15 cellular contexts compared by ENCODE assay signal in genomic region chr10:130711072-130711471, GRCh38.
A peak's percentile ranks its signal among the peaks of the same experiment; 100 is the strongest.
DNase-seq lines count a peak whose midpoint lies in the region; ATAC-seq, FAIRE-seq and TF ChIP-seq lines count a peak whose summit lies in the region.
"Had no signal": no experiment of that assay in that cellular context is flagged by ENCODE, and none has a peak within 500 bp of the region (broad histone marks: within the 10 kb centered on the region; RNA-seq: fewer than 3 reads in every experiment).

No MANE protein-coding gene starts in this region.

- no peak for TF ChIP-seq POLR2A in A549 (IDR thresholded peaks at IDR 0.05; ENCODE audit: low read length)

- H3K9me3 ChIP-seq in A549 (no peaks in the 10 kb centered on the region), neuronal stem cell (replicated peaks in 1 of 2; ENCODE audit: control insufficient read depth in 2 of 2, insufficient read depth in 1 of 2, low read depth in 1 of 2, low read length in 2 of 2) (no peaks in the 10 kb centered on the region)
- H3K9me3 ChIP-seq: BE2C had no signal

- H2BK120ac ChIP-seq in neuronal stem cell (ENCODE audit: low read depth, low read length) = no peak overlapping the region

- no peak overlapping the region for H3K9ac ChIP-seq in neuronal stem cell (ENCODE audit: low read depth, low read length, poor library complexity)

- H3K27me3 ChIP-seq in H7 (ENCODE audit: control insufficient read depth, insufficient read depth, low read length) (no peaks in the 10 kb centered on the region), neuronal stem cell (ENCODE audit: control insufficient read depth in 3 of 3, insufficient read depth in 3 of 3, low read depth in 1 of 3, low read length in 3 of 3) (no peaks in the 10 kb centered on the region)
- H3K27me3 ChIP-seq: BE2C had no signal

- no peak for TF ChIP-seq RAD21 in A549 (conservative IDR thresholded peaks at IDR 0.05 in 1 of 2, IDR thresholded peaks at IDR 0.05 in 1 of 2)

- no peak overlapping the region for H3K4ac ChIP-seq in neuronal stem cell (ENCODE audit: low read length)

- TF ChIP-seq CTCF in A549 (IDR thresholded peaks at IDR 0.05) = no peak

- H3K23ac ChIP-seq in neuronal stem cell (ENCODE audit: low read depth, low read length, poor library complexity) = no peak overlapping the region

- no peak overlapping the region for H2BK5ac ChIP-seq in neuronal stem cell (ENCODE audit: low read length)

- FAIRE-seq in A549 (lab: Jason Lieb, UNC) = no peak
- FAIRE-seq: A204.1, GM12892 had no signal

- no peak overlapping the region for H2BK15ac ChIP-seq in neuronal stem cell (ENCODE audit: low read length)

- POLR2A ChIA-PET in A549 (lab: Yijun Ruan, JAX) = no interaction called here
- POLR2A ChIA-PET in HEK293T (lab: Yijun Ruan, JAX) = no interaction called here

- no peak overlapping the region for H4K8ac ChIP-seq in neuronal stem cell (ENCODE audit: low read depth, low read length)

- H3K4me3 ChIP-seq in A549 (no peak overlapping the region), H7 (ENCODE audit: insufficient read depth, low read depth, low read length) (no peak overlapping the region), neuronal stem cell (ENCODE audit: low read length in 2 of 2) (no peak overlapping the region)

- ATAC-seq in A549 = peak; percentile 52 to 57; a peak in 4 of 6 replicates
- ATAC-seq in GM21447 (IDR thresholded peaks at IDR 0.05; ENCODE audit: unreplicated experiment) = no peak

- H4K91ac ChIP-seq in neuronal stem cell (ENCODE audit: low read depth, low read length, poor library complexity) = no peak overlapping the region

- CTCF ChIA-PET in A549 (lab: Yijun Ruan, JAX) = no interaction called here
- CTCF ChIA-PET in HEK293T (lab: Yijun Ruan, JAX) = no interaction called here

- no peaks in the 10 kb centered on the region for H3K36me3 ChIP-seq in H7 (replicated peaks; ENCODE audit: control insufficient read depth, insufficient read depth, low read length)
- H3K36me3 ChIP-seq in neuronal stem cell (replicated peaks in 1 of 2; ENCODE audit: control insufficient read depth in 2 of 2, insufficient read depth in 2 of 2, low read length in 2 of 2) = no peaks in the 10 kb centered on the region
- H3K36me3 ChIP-seq: BE2C had no signal

- 16% methylated on average over 10 of the region's 14 CpGs for WGBS in A549 (ENCODE audit: missing lambda C conversion rate)
- no CpG with 5 or more reads among the region's 14 CpGs for WGBS in neuronal stem cell (ENCODE audit: extremely low coverage in 2 of 2, insufficient read length in 2 of 2, insufficient replicate concordance in 1 of 2), 2 donors

- no peak overlapping the region for H2AFZ ChIP-seq in neuronal stem cell (ENCODE audit: low read length)

- H3K14ac ChIP-seq in neuronal stem cell (ENCODE audit: low read length) = no peak overlapping the region

- H3K79me1 ChIP-seq in neuronal stem cell (ENCODE audit: low read depth, low read length) = no peaks in the 10 kb centered on the region

- no peak overlapping the region for H2BK12ac ChIP-seq in neuronal stem cell (ENCODE audit: low read length)

- DNase-seq in A549 (ENCODE audit: low read depth in 1 of 2, low spot score in 1 of 2) (peak in 1 of 2 experiments; percentile 6), H7 (peak; percentile 64), SW480 (ENCODE audit: low spot score) (peak; percentile 28), neuronal stem cell (ENCODE audit: low spot score) (no peak), retina (no peak), HEK293T (ENCODE audit: extremely low spot score) (no peak)
- DNase-seq: BE2C; CD4-positive, alpha-beta memory T cell; DMS79; GDM1; IMR-90 had no signal

- peak overlapping the region; percentile 44 for H3K18ac ChIP-seq in neuronal stem cell (ENCODE audit: low read length)

- H2AK5ac ChIP-seq in neuronal stem cell (ENCODE audit: low read depth, low read length) = no peak overlapping the region

- H3K4me1 ChIP-seq in A549 = no peaks in the 10 kb centered on the region
- H3K4me1 ChIP-seq in neuronal stem cell (ENCODE audit: control insufficient read depth in 2 of 2, insufficient read depth in 1 of 2, low read depth in 1 of 2, low read length in 2 of 2) = peaks cover 0 to 7% of the 10 kb centered on the region in 2 donors
- H3K4me1 ChIP-seq: BE2C had no signal

- H3K4me2 ChIP-seq in A549 (no peak overlapping the region), neuronal stem cell (ENCODE audit: insufficient read depth, low read length, poor library complexity, severe bottlenecking) (no peak overlapping the region)

- TF ChIP-seq EP300 in A549 (IDR thresholded peaks at IDR 0.05) = no peak

- H3K27ac ChIP-seq in A549 (no peak overlapping the region), neuronal stem cell (replicated peaks; ENCODE audit: low read length) (no peak overlapping the region)
- H3K27ac ChIP-seq: C4-2B had no signal

TF ChIP-seq in A549, 52 proteins besides CTCF, POLR2A, EP300 and RAD21:
- TF ChIP-seq HES2 (IDR thresholded peaks at IDR 0.05) (no peak), NPAS2 (CRISPR knock-in tag; IDR thresholded peaks at IDR 0.05; ENCODE audit: borderline replicate concordance) (no peak), SREBF2 (IDR thresholded peaks at IDR 0.05) (no peak), FOSL2 (IDR thresholded peaks at IDR 0.05) (no peak), FOSL2 (CRISPR knock-in tag; IDR thresholded peaks at IDR 0.05) (no peak), USF2 (IDR thresholded peaks at IDR 0.05) (no peak), RFX5 (IDR thresholded peaks at IDR 0.05) (no peak), KDM1A (IDR thresholded peaks at IDR 0.05; ENCODE audit: low read depth) (no peak), EHMT2 (IDR thresholded peaks at IDR 0.05; ENCODE audit: low read depth) (no peak), ZNF302 (CRISPR knock-in tag; IDR thresholded peaks at IDR 0.05) (no peak), ZFP36 (IDR thresholded peaks at IDR 0.05; ENCODE audit: borderline replicate concordance, partially characterized antibody) (no peak)

TF ChIP-seq in HEK293T, 16 proteins besides CTCF, POLR2A, EP300 and RAD21:
- TF ChIP-seq CTBP1 (IDR thresholded peaks at IDR 0.05; ENCODE audit: borderline replicate concordance) (no peak), SP1 (IDR thresholded peaks at IDR 0.05) (no peak), HDGF (IDR thresholded peaks at IDR 0.05; ENCODE audit: borderline replicate concordance) (no peak), SUZ12 (IDR thresholded peaks at IDR 0.05) (no peak), L3MBTL2 (conservative IDR thresholded peaks at IDR 0.05) (no peak), ARNT (IDR thresholded peaks at IDR 0.05) (no peak), FOXK2 (IDR thresholded peaks at IDR 0.05) (no peak), NFRKB (IDR thresholded peaks at IDR 0.05) (no peak), BHLHE40 (IDR thresholded peaks at IDR 0.05; ENCODE audit: borderline replicate concordance) (no peak), ELF4 (IDR thresholded peaks at IDR 0.05) (no peak), ZNF384 (IDR thresholded peaks at IDR 0.05) (no peak), FOXA1 (IDR thresholded peaks at IDR 0.05) (no peak), PKNOX1 (IDR thresholded peaks at IDR 0.05) (no peak), FOXM1 (IDR thresholded peaks at IDR 0.05; ENCODE audit: borderline replicate concordance) (no peak)

Comparison
In these comparisons a context has a peak if more than half of its experiments do, and no peak if none do; other contexts are left out.
1. DNase-seq: peak in H7 (single experiment) and SW480 (single experiment); none in neuronal stem cell (single experiment), retina (single experiment) and HEK293T (single experiment).